In genomic region chr1:171740356-171740863, GRCh38 we compare ENCODE assay signal across 7 cellular contexts. TPM values are rescaled to one million over a fixed set of nuclear protein-coding genes. Genes with fewer than 3 reads are reported as not detected.
DNase-seq lines count a peak whose midpoint lies in the region; ATAC-seq, FAIRE-seq and TF ChIP-seq lines count a peak whose summit lies in the region.

No MANE protein-coding gene starts in this region.

- TF ChIP-seq POLR2A in spleen (IDR thresholded peaks at IDR 0.05), result no peak

- no peaks in the 10 kb centered on the region for H3K9me3 ChIP-seq in spleen

- no peak for ATAC-seq in GM18868 (IDR thresholded peaks at IDR 0.05; ENCODE audit: unreplicated experiment)

- peaks cover 30 to 50% (median 39%) of the 10 kb centered on the region in 6 donors for H3K4me1 ChIP-seq in spleen

- H3K27ac ChIP-seq in epithelial cell of prostate (peak overlapping the region; percentile 96), spleen (peak overlapping the region in 2 of 8 donors; percentile 97 to 99)

- FAIRE-seq in D721Med (lab: Jason Lieb, UNC), result no peak

- intact Hi-C loops in spleen (cut with DNase I; ENCODE audit: low total_unique reads), result loop anchor here (5.0 kb wide), 1 partner anchor 42 kb away; the partner anchor contains the start of gene METTL13

- TF ChIP-seq CTCF in spleen (IDR thresholded peaks at IDR 0.05 in 8 of 11, conservative IDR thresholded peaks at IDR 0.05 in 3 of 11) (no peak), D721Med (IDR thresholded peaks at IDR 0.05; ENCODE audit: insufficient read depth, missing control alignments) (no peak)

- DNase-seq in RPMI7951 (ENCODE audit: low read depth), result peak; percentile 15
- DNase-seq in epithelial cell of prostate (ENCODE audit: low read depth, low spot score), result no peak
- DNase-seq in renal cortical epithelial cell (ENCODE audit: low read depth), result peak; percentile 37
- no peak for DNase-seq in spleen
- DNase-seq in D721Med (ENCODE audit: insufficient read length, low spot score), result no peak

- H3K36me3 ChIP-seq in spleen, result peaks cover 0 to 32% (median 20%) of the 10 kb centered on the region in 6 donors

- no peaks in the 10 kb centered on the region for H3K27me3 ChIP-seq in spleen (replicated peaks in 1 of 7)

- 66 to 94% (median 87%) methylated on average over 2 of the region's 2 CpGs for WGBS in spleen, 5 donors

- H3K4me3 ChIP-seq in GM08714 (ENCODE audit: low read length) (peak overlapping the region; percentile 98; the same call in 1 of the 2 replicates), spleen (peak overlapping the region in 4 of 8 donors; percentile 82 to 95 (median 87))

RNA-seq across cellular contexts. Expression of gene VAMP4, which starts 1.5 kb away (rescaled TPM):
- 11.3 and 13.1 TPM in 2 replicates for total RNA-seq in RPMI7951 (2014; rRNA removed; shearing (Covaris generic))
- total RNA-seq in renal cortical epithelial cell, result 5.2 and 10.7 TPM in 2 replicates
- total RNA-seq in spleen, result 10 to 100 TPM; 14.1 to 21.7 (median 16.3) TPM
- 1 to 10 TPM; 7.4 to 9.8 (median 8.0) TPM for polyA plus RNA-seq in spleen

RNA-seq across cellular contexts. Expression of gene METTL13, which starts 41.0 kb away (rescaled TPM):
- 16.7 and 22.0 TPM in 2 replicates for total RNA-seq in RPMI7951 (2014; rRNA removed; shearing (Covaris generic))
- total RNA-seq in renal cortical epithelial cell (31.1 and 44.2 TPM in 2 replicates), spleen (10 to 100 TPM; 21.9 to 29.6 (median 26.3) TPM)
- 10 to 100 TPM; 10.3 to 25.9 (median 15.2) TPM for polyA plus RNA-seq in spleen

Comparison
In these comparisons a context has a peak if more than half of its experiments do, and no peak if none do; other contexts are left out.
1. DNase-seq: peak in RPMI7951 (single experiment) and renal cortical epithelial cell (single experiment); none in epithelial cell of prostate (single experiment), spleen (single experiment) and D721Med (single experiment).